ENCODE assay signal across 19 cellular contexts in genomic region chr9:36462245-36462644, GRCh38.
"Had no signal": no experiment of that assay in that cellular context is flagged by ENCODE, and none has a peak within 500 bp of the region (broad histone marks: within the 10 kb centered on the region; RNA-seq: fewer than 3 reads in every experiment).

No MANE protein-coding gene starts in this region.

- H3K4me3 ChIP-seq: ascending aorta, colonic mucosa, esophagus squamous epithelium, hepatocyte, neural progenitor cell, ovary, spleen, transverse colon, vagina had no signal

- H3K36me3 ChIP-seq: ascending aorta, colonic mucosa, neural progenitor cell, ovary, transverse colon, vagina had no signal

- H3K27me3 ChIP-seq: ascending aorta, colonic mucosa, esophagus squamous epithelium, hepatocyte, neural progenitor cell, ovary, spleen, transverse colon, vagina had no signal

- H3K4me1 ChIP-seq: ascending aorta, colonic mucosa had no signal

- H3K27ac Mint-ChIP-seq: activated naive CD8-positive, alpha-beta T cell treated with anti-CD3 and anti-CD28 coated beads, Interleukin-2, amount 50 U/mL, for 24 hours; neural progenitor cell had no signal

- H3K9me3 Mint-ChIP-seq: activated naive CD8-positive, alpha-beta T cell treated with anti-CD3 and anti-CD28 coated beads, Interleukin-2, amount 50 U/mL, for 24 hours; neural progenitor cell had no signal

- H3K27me3 Mint-ChIP-seq: activated naive CD8-positive, alpha-beta T cell treated with anti-CD3 and anti-CD28 coated beads, Interleukin-2, amount 50 U/mL, for 24 hours had no signal

- H2AFZ ChIP-seq: hepatocyte, neural progenitor cell had no signal

- H3K9ac ChIP-seq: neural progenitor cell had no signal

- H3K27ac ChIP-seq: ascending aorta, colonic mucosa, esophagus squamous epithelium, hepatocyte, neural progenitor cell, ovary, transverse colon, vagina had no signal

- H3K9me3 ChIP-seq: ascending aorta, colonic mucosa, esophagus squamous epithelium, ovary, spleen, transverse colon, vagina had no signal

- H3K4me2 ChIP-seq: hepatocyte, neural progenitor cell had no signal

- DNase-seq: activated CD4-positive, alpha-beta T cell treated with anti-CD3 and anti-CD28 coated beads, Interleukin-2, amount 50 U/mL, for 1 hour; activated naive CD4-positive, alpha-beta T cell; activated naive CD8-positive, alpha-beta T cell treated with anti-CD3 and anti-CD28 coated beads, Interleukin-2, amount 50 U/mL, for 24 hours; activated T-cell treated with anti-CD3 and anti-CD28 coated beads for 4 hours; colonic mucosa; esophagus squamous epithelium; kidney; left ventricle myocardium superior; mesenchymal stem cell; ovary; spleen; SW 1271; transverse colon had no signal

- ATAC-seq: activated CD4-positive, CD25-positive, alpha-beta regulatory T cell treated with anti-CD3 and anti-CD28 coated beads, Interleukin-2, amount 50 U/mL, for 24 hours; activated naive CD8-positive, alpha-beta T cell treated with anti-CD3 and anti-CD28 coated beads, Interleukin-2, amount 50 U/mL, for 24 hours; sciatic nerve had no signal

- H3K4me3 Mint-ChIP-seq: activated naive CD8-positive, alpha-beta T cell treated with anti-CD3 and anti-CD28 coated beads, Interleukin-2, amount 50 U/mL, for 24 hours; neural progenitor cell had no signal
